Comparison of ENCODE assay signal across 20 cellular contexts in the genomic region with DNA sequence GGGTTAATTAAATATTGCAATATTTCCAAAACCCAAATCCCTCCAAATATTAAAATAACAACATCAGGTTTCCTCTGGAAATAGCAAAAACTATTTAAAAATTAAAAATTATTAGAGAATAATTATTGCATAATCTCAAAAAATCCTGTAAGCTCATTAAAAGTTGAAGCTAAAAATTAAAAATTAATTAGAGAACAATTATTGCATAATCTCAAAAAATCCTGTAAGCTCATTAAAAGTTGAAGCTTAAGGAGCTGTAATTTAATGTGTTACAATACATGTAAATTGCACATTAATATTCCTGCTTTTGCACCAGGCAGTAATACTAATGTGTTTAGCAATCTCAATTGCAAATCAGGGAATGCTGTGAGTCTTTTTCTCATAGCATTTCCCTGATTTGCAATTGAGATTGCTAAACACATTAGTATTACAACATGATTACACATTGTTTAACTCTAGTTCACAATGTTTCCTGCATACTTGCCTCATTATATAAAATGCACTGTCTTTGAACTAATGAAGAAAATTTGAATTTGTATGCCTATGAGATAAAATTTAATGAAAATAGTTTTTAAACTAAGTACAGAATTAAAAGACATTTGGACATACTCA.
A peak's percentile ranks its signal among the peaks of the same experiment; 100 is the strongest.
DNase-seq lines count a peak whose midpoint lies in the region; ATAC-seq, FAIRE-seq and TF ChIP-seq lines count a peak whose summit lies in the region.
"Had no signal": no experiment of that assay in that cellular context is flagged by ENCODE, and none has a peak within 500 bp of the region (broad histone marks: within the 10 kb centered on the region; RNA-seq: fewer than 3 reads in every experiment).

No MANE protein-coding gene starts in this region.

- peak; percentile 47 for FAIRE-seq in islet of Langerhans (lab: Jason Lieb, UNC)
- FAIRE-seq: A549 had no signal

- no peaks in the 10 kb centered on the region for H3K36me3 ChIP-seq in thyroid gland

- no peaks in the 10 kb centered on the region for H3K4me1 ChIP-seq in thyroid gland
- H3K4me1 ChIP-seq: A549, Caco-2 had no signal

- no peaks in the 10 kb centered on the region for H3K27me3 ChIP-seq in thyroid gland

- TF ChIP-seq CTCF in AG10803 (conservative IDR thresholded peaks at IDR 0.05; ENCODE audit: low read length): no peak
- TF ChIP-seq CTCF in NB4 (IDR thresholded peaks at IDR 0.05; ENCODE audit: low read depth, low read length): no peak
- TF ChIP-seq CTCF in choroid plexus epithelial cell (conservative IDR thresholded peaks at IDR 0.05; ENCODE audit: low read depth, low read length): no peak
- no peak for TF ChIP-seq CTCF in thyroid gland (IDR thresholded peaks at IDR 0.05)

- H3K9me3 ChIP-seq in thyroid gland: no peaks in the 10 kb centered on the region
- H3K9me3 ChIP-seq: A549, Caco-2 had no signal

- intact Hi-C loops in thyroid gland (cut with DNase I): no loop called here

- no peak overlapping the region for H3K27ac ChIP-seq in thyroid gland
- H3K27ac ChIP-seq: A549 had no signal

- DNase-seq in AG10803 (ENCODE audit: low read depth) (peak; percentile 20), NB4 (ENCODE audit: low read depth) (peak; percentile 4), choroid plexus epithelial cell (ENCODE audit: low read depth) (peak; percentile 26), thyroid gland (no peak), NCI-H446 (lab: John Stamatoyannopoulos, UW) (no peak)
- DNase-seq: Caco-2; CD4-positive, CD25-positive, alpha-beta regulatory T cell; DMS153; H7; IMR-90; MV-4-11; NCI-H1436; NCI-H2029; NCI-H2171; NCI-H446 treated with DMSO at 0.1 percent for 48 hours; NCI-H748 treated with DMSO at 0.1 percent for 48 hours; RPMI8226 had no signal

- no peak for TF ChIP-seq POLR2A in NB4 (IDR thresholded peaks at IDR 0.05; ENCODE audit: extremely low read depth, insufficient read length)
- TF ChIP-seq POLR2A in thyroid gland (IDR thresholded peaks at IDR 0.05): no peak

- H3K4me3 ChIP-seq in AG10803 (ENCODE audit: low read length) (no peak overlapping the region), NB4 (ENCODE audit: low read depth, low read length) (no peak overlapping the region), choroid plexus epithelial cell (ENCODE audit: low read depth, low read length) (no peak overlapping the region), thyroid gland (replicated peaks in 1 of 3) (no peak overlapping the region)
- H3K4me3 ChIP-seq: A549 had no signal

- no peak for ATAC-seq in SK-N-SH treated with all-trans-retinoic acid at 6 μM for 48 hours
- ATAC-seq: A549 had no signal

TF ChIP-seq in SK-N-SH treated with all-trans-retinoic acid at 6 μM for 48 hours, 23 proteins besides CTCF, POLR2A, EP300 and RAD21:
- TF ChIP-seq ARNTL (CRISPR knock-in tag; IDR thresholded peaks at IDR 0.05; ENCODE audit: borderline replicate concordance, low read depth): no peak

Comparison
In these comparisons a context has a peak if more than half of its experiments do, and no peak if none do; other contexts are left out.
1. DNase-seq: peak in AG10803 (single experiment), NB4 (single experiment) and choroid plexus epithelial cell (single experiment); none in thyroid gland (0 of 2) and NCI-H446 (0 of 2).